ENCODE assay signal across 22 cellular contexts in genomic region chr1:115447672-115448071, GRCh38.
"Had no signal": no experiment of that assay in that cellular context is flagged by ENCODE, and none has a peak within 500 bp of the region (broad histone marks: within the 10 kb centered on the region; RNA-seq: fewer than 3 reads in every experiment).

No MANE protein-coding gene starts in this region.

- H3K27me3 ChIP-seq: ovary, right atrium auricular region, right lobe of liver, stomach, testis, thyroid gland, transverse colon, upper lobe of left lung, vagina had no signal

- H3K36me3 ChIP-seq: lower lobe of right lung, ovary, right atrium auricular region, right lobe of liver, stomach, thyroid gland, transverse colon, upper lobe of left lung, vagina had no signal

- H3K4me3 ChIP-seq: lower lobe of right lung, ovary, right atrium auricular region, right lobe of liver, smooth muscle cell, stomach, testis, thyroid gland, transverse colon, upper lobe of left lung, vagina had no signal

- ATAC-seq: lower lobe of right lung; natural killer cell treated with Interleukin-12 subunit alpha and Interleukin-12 subunit beta and Interleukin-15 and Interleukin-18, amount 100 ng/mL, for 72 hours; stimulated activated naive B cell treated with anti-CD40 and anti-IgM and Interleukin-4, amounts not matched to agents 10 μg/mL and 1 μg/mL and 100 μg/mL, for 72 hours; stimulated activated naive CD8-positive, alpha-beta T cell treated with anti-CD3 and anti-CD28 coated beads, Interleukin-15, Interleukin-2, amounts not matched to agents 100 U/mL and 50 U/mL, for 24 hours had no signal

- H3K4me1 ChIP-seq: lower lobe of right lung, right lobe of liver, stomach, transverse colon, upper lobe of left lung, vagina had no signal

- DNase-seq: hypothalamus; immature natural killer cell; kidney; lower lobe of right lung; mammary epithelial cell; mesenchymal stem cell; naive B cell; ovary; right lobe of liver; stimulated activated CD4-positive, alpha-beta T cell treated with anti-CD3 and anti-CD28 coated beads, Interleukin-1b, Interleukin-23, amount 100 ng/mL, for 48 hours; stimulated activated CD4-positive, alpha-beta T cell treated with anti-CD3 and anti-CD28 coated beads, Interleukin-4, amount 100 ng/mL, for 1 hour; stimulated activated naive B cell treated with anti-CD40 and anti-IgM and Interleukin-4, amounts not matched to agents 10 μg/mL and 1 μg/mL and 100 μg/mL, for 72 hours; stimulated activated naive CD8-positive, alpha-beta T cell treated with anti-CD3 and anti-CD28 coated beads, Interleukin-15, Interleukin-2, amounts not matched to agents 100 U/mL and 50 U/mL, for 24 hours; stomach; testis; thyroid gland; transverse colon; upper lobe of left lung had no signal

- H3K27ac ChIP-seq: lower lobe of right lung, ovary, right atrium auricular region, right lobe of liver, stomach, testis, thyroid gland, transverse colon, upper lobe of left lung, vagina had no signal

- H3K9me3 ChIP-seq: lower lobe of right lung, ovary, right atrium auricular region, right lobe of liver, stomach, testis, thyroid gland, transverse colon, upper lobe of left lung, vagina had no signal

- H3K4me2 ChIP-seq: smooth muscle cell had no signal
